Comparison of ENCODE assay signal across 27 cellular contexts in the genomic region with DNA sequence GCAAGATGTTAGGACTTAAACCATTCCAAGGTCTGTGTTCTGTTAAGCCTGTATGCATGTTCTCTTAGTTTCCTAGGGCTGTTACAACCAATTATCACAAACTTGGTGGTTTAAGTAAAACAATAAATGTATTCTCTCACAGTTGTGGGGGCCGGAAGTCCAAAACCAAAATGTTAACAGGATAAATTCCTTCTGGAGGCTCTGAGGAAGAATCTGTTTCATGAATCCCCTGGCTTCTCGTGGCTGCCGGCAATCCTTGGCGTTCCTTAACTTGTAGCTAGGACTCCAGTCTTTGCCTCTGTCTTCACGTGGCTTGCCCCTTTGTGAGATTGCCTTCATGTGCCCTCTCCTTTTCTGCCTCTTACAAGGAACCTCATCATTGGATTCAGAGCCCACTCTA.
"Had no signal": no experiment of that assay in that cellular context is flagged by ENCODE, and none has a peak within 500 bp of the region (broad histone marks: within the 10 kb centered on the region; RNA-seq: fewer than 3 reads in every experiment).

No MANE protein-coding gene starts in this region.

- H3K9ac ChIP-seq: neural progenitor cell had no signal

- H3K4me3 ChIP-seq: coronary artery, esophagus squamous epithelium, heart right ventricle, left lung, mucosa of descending colon, neural progenitor cell, prostate gland, sigmoid colon, stomach, thyroid gland, vagina had no signal

- H3K4me1 ChIP-seq: esophagus squamous epithelium, left lung, neural progenitor cell, prostate gland, sigmoid colon, stomach, thyroid gland, vagina had no signal

- DNase-seq: dermis blood vessel endothelial cell; effector memory CD8-positive, alpha-beta T cell; erythroblast; esophagus squamous epithelium; foreskin fibroblast; glutamatergic neuron; heart right ventricle; hippocampal formation; left cardiac atrium; left lung; mesenchymal stem cell; mucosa of descending colon; naive B cell; nucleus accumbens; right cardiac atrium; sigmoid colon; stimulated activated CD4-positive, alpha-beta T cell treated with anti-CD3 and anti-CD28 coated beads, Interleukin-2, amount 100 ng/mL, for 24 hours; stimulated activated CD4-positive, alpha-beta T cell treated with anti-CD3 and anti-CD28 coated beads, Interleukin-4, amount 100 ng/mL, for 24 hours; stimulated activated naive CD4-positive, alpha-beta T cell treated with Interleukin-2 at 50 U/mL for 16 hours; stomach; thyroid gland had no signal

- H3K36me3 ChIP-seq: esophagus squamous epithelium, left lung, neural progenitor cell, prostate gland, sigmoid colon, thyroid gland, vagina had no signal

- H3K27ac ChIP-seq: coronary artery, esophagus squamous epithelium, heart right ventricle, left lung, neural progenitor cell, prostate gland, sigmoid colon, stomach, thyroid gland, vagina had no signal

- ATAC-seq: effector memory CD8-positive, alpha-beta T cell; heart right ventricle; left cardiac atrium; left lung; mucosa of descending colon; natural killer cell treated with Interleukin-12 subunit alpha and Interleukin-12 subunit beta and Interleukin-15 and Interleukin-18, amount 100 ng/mL, for 72 hours; right cardiac atrium; stimulated activated effector memory CD8-positive, alpha-beta T cell treated with anti-CD3 and anti-CD28 coated beads, Interleukin-12 subunit alpha, Interleukin-12 subunit beta, amount 100 ng/mL, for 72 hours had no signal

- H3K27me3 ChIP-seq: esophagus squamous epithelium, heart right ventricle, left lung, neural progenitor cell, sigmoid colon, stomach, thyroid gland, vagina had no signal

- H3K9me3 ChIP-seq: esophagus squamous epithelium, heart right ventricle, left lung, mucosa of descending colon, prostate gland, sigmoid colon, stomach, thyroid gland, vagina had no signal
